In genomic region chr12:49264873-49265792, GRCh38 we compare ENCODE assay signal across 8 cellular contexts. TPM values are rescaled to one million over a fixed set of nuclear protein-coding genes. Genes with fewer than 3 reads are reported as not detected.
DNase-seq lines count a peak whose midpoint lies in the region; ATAC-seq and TF ChIP-seq lines count a peak whose summit lies in the region.

TUBA1C (plus strand) TSS chr12:49265082; CDS start chr12:49265182, 100 bp downstream.

- TF ChIP-seq CTCF in GM12864 (IDR thresholded peaks at IDR 0.05; ENCODE audit: low read depth, low read length, missing control alignments), result no peak
- TF ChIP-seq CTCF in heart right ventricle (IDR thresholded peaks at IDR 0.05), result no peak
- peak in 2 of 6 experiments; percentile 1 to 11 for TF ChIP-seq CTCF in upper lobe of left lung (IDR thresholded peaks at IDR 0.05)

- peaks cover 0 to 36% (median 4%) of the 10 kb centered on the region in 9 donors for H3K36me3 ChIP-seq in heart right ventricle
- H3K36me3 ChIP-seq in upper lobe of left lung, result peaks cover 6 to 13% (median 7%) of the 10 kb centered on the region in 4 donors

- TF ChIP-seq EP300 in upper lobe of left lung (IDR thresholded peaks at IDR 0.05), result peak in 1 of 4 donors; percentile 1

- no peaks in the 10 kb centered on the region for H3K9me3 ChIP-seq in heart right ventricle
- no peaks in the 10 kb centered on the region for H3K9me3 ChIP-seq in upper lobe of left lung

- peak; percentile 69 for DNase-seq in GM12864 (ENCODE audit: low read depth)
- DNase-seq in NCI-H128 (lab: John Stamatoyannopoulos, UW; ENCODE audit: unreplicated experiment), result peak; percentile 79
- peak; percentile 67 for DNase-seq in T follicular helper cell (ENCODE audit: low read depth)
- peak; percentile 90 to 95 for DNase-seq in heart right ventricle
- DNase-seq in posterior vena cava (ENCODE audit: low spot score), result peak; percentile 98
- DNase-seq in upper lobe of left lung, result peak; percentile 96 to 98

- H3K27ac ChIP-seq in adipose tissue (ENCODE audit: low read depth, low read length), result peak within 1 kb of the TSS; percentile 95
- H3K27ac ChIP-seq in heart right ventricle, result peak within 1 kb of the TSS; percentile 70 to 99 (median 92)
- H3K27ac ChIP-seq in upper lobe of left lung, result peak within 1 kb of the TSS; percentile 98 to 99 (median 98)

- intact Hi-C loops in heart right ventricle (cut with DNase I), result loop anchor here in 1 of 10 donors (2.0 kb wide), 1 partner anchor 30 kb away; no protein-coding TSS in a partner anchor
- intact Hi-C loops in posterior vena cava (cut with DNase I), result no loop called here

- H3K4me1 ChIP-seq in heart right ventricle (peaks cover 0 to 80% (median 23%) of the 10 kb centered on the region in 9 donors), upper lobe of left lung (peaks cover 34 to 58% (median 43%) of the 10 kb centered on the region in 4 donors)

- no peaks in the 10 kb centered on the region for H3K27me3 ChIP-seq in heart right ventricle
- no peaks in the 10 kb centered on the region for H3K27me3 ChIP-seq in upper lobe of left lung

- peak; percentile 85 for ATAC-seq in HG02678 (IDR thresholded peaks at IDR 0.05; ENCODE audit: unreplicated experiment)
- ATAC-seq in heart right ventricle, result peak; percentile 95 to 98 (median 97)
- ATAC-seq in upper lobe of left lung (ENCODE audit: low FRiP score in 2 of 2), result peak; percentile 97 to 98

- TF ChIP-seq POLR2A in upper lobe of left lung (IDR thresholded peaks at IDR 0.05), result peak; percentile 47 to 99 (median 86)

- H3K4me3 ChIP-seq in GM12864 (ENCODE audit: low read depth, low read length), result peak within 1 kb of the TSS; percentile 66
- H3K4me3 ChIP-seq in heart right ventricle, result peak within 1 kb of the TSS; percentile 67 to 93 (median 78)
- H3K4me3 ChIP-seq in upper lobe of left lung, result peak within 1 kb of the TSS; percentile 68 to 97 (median 84)

- WGBS in adipose tissue, 3 donors, result 1 to 2% (median 1%) methylated on average over 61 of the region's 61 CpGs
- 4% methylated on average over 61 of the region's 61 CpGs for WGBS in heart right ventricle, 2 donors
- 1% methylated on average over 47 to 60 of the region's 61 CpGs for WGBS in upper lobe of left lung, 2 donors

RNA-seq across cellular contexts. Expression of gene TUBA1C, which starts in this region (rescaled TPM):
- polyA plus RNA-seq in adipose tissue (100 to 1,000 TPM; 108 to 342 (median 166) TPM), heart right ventricle (100 to 1,000 TPM in 1 of 2 donors, 10 to 100 TPM in 1; 24.5 to 389 TPM)
- total RNA-seq in heart right ventricle (100 to 1,000 TPM in 2 of 10 donors, 10 to 100 TPM in 8; 25.9 to 106 (median 53.1) TPM), posterior vena cava (100 to 1,000 TPM; 172 to 219 TPM), upper lobe of left lung (100 to 1,000 TPM in 4 of 6 donors, 10 to 100 TPM in 2; 50.3 to 375 (median 108) TPM)

Comparison
In these comparisons a context has a peak if more than half of its experiments do, and no peak if none do; other contexts are left out.
1. Peak in every context shown above with its lines: DNase-seq, ATAC-seq, H3K4me3 ChIP-seq and H3K27ac ChIP-seq.